ENCODE assay signal across 8 cellular contexts in genomic region chr6:153001767-153002612, GRCh38. TPM values are rescaled to one million over a fixed set of nuclear protein-coding genes. Genes with fewer than 3 reads are reported as not detected.
DNase-seq lines count a peak whose midpoint lies in the region; ATAC-seq and TF ChIP-seq lines count a peak whose summit lies in the region.

No MANE protein-coding gene starts in this region.

- H3K36me3 ChIP-seq in PC-9 (ENCODE audit: low read depth), result peaks cover 19% of the 10 kb centered on the region
- H3K36me3 ChIP-seq in lower lobe of right lung, result peaks cover 18% of the 10 kb centered on the region
- H3K36me3 ChIP-seq in transverse colon, result peaks cover 0 to 12% (median 5%) of the 10 kb centered on the region in 4 donors

- DNase-seq in GM12865 (ENCODE audit: low read depth) (peak; percentile 29), PC-9 (no peak), cerebellum (ENCODE audit: low spot score) (peak; percentile 13), lower lobe of right lung (no peak), transverse colon (peak; percentile 10), foreskin melanocyte (no peak)

- H2AFZ ChIP-seq in PC-9, result peak overlapping the region; percentile 91

- TSS peak; percentile 67 for BruUV-seq in PC-9 (replicated peaks; lab: Mats Ljungman, UMichigan)

- TF ChIP-seq POLR2A in transverse colon (IDR thresholded peaks at IDR 0.05), result no peak

- peaks cover 59% of the 10 kb centered on the region for H3K79me2 ChIP-seq in PC-9 (ENCODE audit: low read depth)

- no peak for TF ChIP-seq EP300 in transverse colon (IDR thresholded peaks at IDR 0.05; ENCODE audit: low read depth)

- H3K9me2 ChIP-seq in PC-9 (ENCODE audit: insufficient read depth), result no peaks in the 10 kb centered on the region; the same call in 1 of the 2 replicates

- CTCF ChIA-PET in PC-9 (lab: Charles Lee), result interaction anchor here (0.6 to 0.7 kb wide), 2 partner anchors 1677 to 1763 kb away, joined by 3 to 9 read pairs; no protein-coding TSS in a partner anchor

- peak; percentile 23 for ATAC-seq in HG02870 (IDR thresholded peaks at IDR 0.05; ENCODE audit: unreplicated experiment)
- ATAC-seq in lower lobe of right lung, result peak; percentile 35 to 60

- TF ChIP-seq CTCF in 22Rv1 (IDR thresholded peaks at IDR 0.05) (peak; percentile 7; the same call in 1 of the 2 replicates), GM12865 (IDR thresholded peaks at IDR 0.05; ENCODE audit: insufficient read depth, low read depth, low read length, missing control alignments) (no peak), PC-9 (conservative IDR thresholded peaks at IDR 0.05) (no peak), lower lobe of right lung (IDR thresholded peaks at IDR 0.05) (no peak), transverse colon (IDR thresholded peaks at IDR 0.05) (peak in 2 of 5 experiments; percentile 11 to 15)

- peaks cover 21% of the 10 kb centered on the region; the same call in 1 of the 2 replicates for H3F3A ChIP-seq in PC-9 (ENCODE audit: insufficient read depth, low read depth)

- no peaks in the 10 kb centered on the region for H3K9me3 ChIP-seq in PC-9 (ENCODE audit: insufficient read depth, low read depth)
- no peaks in the 10 kb centered on the region for H3K9me3 ChIP-seq in lower lobe of right lung
- no peaks in the 10 kb centered on the region for H3K9me3 ChIP-seq in transverse colon

- no peaks in the 10 kb centered on the region for H3K27me3 ChIP-seq in PC-9 (ENCODE audit: insufficient read depth, low read depth)
- no peaks in the 10 kb centered on the region for H3K27me3 ChIP-seq in lower lobe of right lung (ENCODE audit: low read depth)
- H3K27me3 ChIP-seq in transverse colon, result no peaks in the 10 kb centered on the region

- intact Hi-C loops in PC-9 (cut with micrococcal nuclease; ENCODE audit: unreplicated experiment), result loop anchor here (2.0 kb wide), 1 partner anchor 17 kb away; no protein-coding TSS in a partner anchor
- intact Hi-C loops in lower lobe of right lung (cut with DNase I), result no loop called here
- intact Hi-C loops in transverse colon (cut with DNase I; ENCODE audit: low total_unique reads), result no loop called here

- H3K4me1 ChIP-seq in PC-9 (replicated peaks; ENCODE audit: insufficient read depth) (peaks cover 33% of the 10 kb centered on the region), lower lobe of right lung (peaks cover 38% of the 10 kb centered on the region), transverse colon (peaks cover 10 to 42% (median 26%) of the 10 kb centered on the region in 4 donors)

- H3K4me2 ChIP-seq in PC-9, result peak overlapping the region; percentile 99

- H4K20me1 ChIP-seq in PC-9 (ENCODE audit: insufficient read depth), result peaks cover 9% of the 10 kb centered on the region; the same call in 1 of the 2 replicates

- WGBS in transverse colon (ENCODE audit: low coverage in 1 of 2), 2 donors, result 4 to 5% methylated on average over 7 to 19 of the region's 31 CpGs

- POLR2A ChIA-PET in PC-9 (lab: Charles Lee; ENCODE audit: unreplicated experiment), result interaction anchor here (0.6 kb wide), 1 partner anchor 19 kb away, joined by 6 read pairs; no protein-coding TSS in a partner anchor

- H3K4me3 ChIP-seq in GM12865 (ENCODE audit: low read depth, low read length) (peak overlapping the region; percentile 88), PC-9 (peak overlapping the region; percentile 96), lower lobe of right lung (peak overlapping the region; percentile 74), transverse colon (peak overlapping the region; percentile 56 to 92 (median 72))

- in situ Hi-C loops in transverse colon (cut with MboI; ENCODE audit: low pct_ligation_motif_present in 1 of 4, low pct_unique_long_range_greater_than_20kb in 1 of 4, low sequenced_read_pairs in 3 of 4), result no loop called here

- H3K27ac ChIP-seq in 22Rv1 (peak overlapping the region; percentile 86), PC-9 (peak overlapping the region; percentile 79), lower lobe of right lung (peak overlapping the region; percentile 88), transverse colon (peak overlapping the region; percentile 87 to 92 (median 92))

RNA-seq across cellular contexts. Expression of gene MTRF1L, which starts 0.5 kb away (rescaled TPM):
- total RNA-seq in PC-9 (2021) (5.7 and 8.0 TPM in 2 replicates), cerebellum (21.7 TPM), lower lobe of right lung (15.6 TPM), transverse colon (10 to 100 TPM in 3 of 4 donors, 1 to 10 TPM in 1; 3.6 to 17.1 (median 15.9) TPM)

RNA-seq across cellular contexts. Expression of gene FBXO5, which starts 19.1 kb away (rescaled TPM):
- total RNA-seq in PC-9 (2021) (14.8 and 20.6 TPM in 2 replicates), cerebellum (16.1 TPM), lower lobe of right lung (5.1 TPM), transverse colon (1 to 10 TPM; 1.5 to 3.2 (median 2.5) TPM)

Comparison
In these comparisons a context has a peak if more than half of its experiments do, and no peak if none do; other contexts are left out.
1. DNase-seq: peak in GM12865 (single experiment), cerebellum (single experiment) and transverse colon (single experiment); none in PC-9 (0 of 2), lower lobe of right lung (single experiment) and foreskin melanocyte (single experiment).
2. Peak in every context shown above with its lines, with median percentiles within 50 percentile points of each other: H3K27ac ChIP-seq and H3K4me3 ChIP-seq.